ENCODE assay signal across 8 cellular contexts in genomic region chr5:151164687-151165392, GRCh38. TPM values are rescaled to one million over a fixed set of nuclear protein-coding genes. Genes with fewer than 3 reads are reported as not detected.
DNase-seq lines count a peak whose midpoint lies in the region; ATAC-seq and TF ChIP-seq lines count a peak whose summit lies in the region.

No MANE protein-coding gene starts in this region.

- peak overlapping the region in 1 of 4 donors; percentile 9 for H3K4me3 Mint-ChIP-seq in CD4-positive, CD25-positive, alpha-beta regulatory T cell
- no peak overlapping the region for H3K4me3 Mint-ChIP-seq in endothelial cell (ENCODE audit: unreplicated experiment)
- H3K4me3 Mint-ChIP-seq in stimulated activated effector memory CD8-positive, alpha-beta T cell treated with anti-CD3 and anti-CD28 coated beads, Interleukin-12 subunit alpha, Interleukin-12 subunit beta, amount 100 ng/mL, for 72 hours = no peak overlapping the region

- TF ChIP-seq CTCF in endothelial cell (IDR thresholded peaks at IDR 0.05; ENCODE audit: unreplicated experiment) (peak; percentile 65), mucosa of descending colon (IDR thresholded peaks at IDR 0.05) (peak; percentile 81)

- H3K4me3 ChIP-seq in CD4-positive, CD25-positive, alpha-beta regulatory T cell (ENCODE audit: low read depth, low read length) = no peak overlapping the region
- no peak overlapping the region for H3K4me3 ChIP-seq in mucosa of descending colon

- no peaks in the 10 kb centered on the region for H3K4me1 ChIP-seq in CD4-positive, CD25-positive, alpha-beta regulatory T cell (ENCODE audit: control insufficient read depth, insufficient read depth, low read length, poor library complexity, severe bottlenecking)
- no peaks in the 10 kb centered on the region for H3K4me1 ChIP-seq in mucosa of descending colon (ENCODE audit: low read depth)

- intact Hi-C loops in mucosa of descending colon (cut with DNase I, micrococcal nuclease) = loop anchor here (2.0 to 5.0 kb wide), 2 partner anchors 38 to 40 kb away; no protein-coding TSS in a partner anchor

- peak overlapping the region in 2 of 3 donors; percentile 34 to 84 for H3K27ac Mint-ChIP-seq in CD4-positive, CD25-positive, alpha-beta regulatory T cell
- peak overlapping the region; percentile 42 for H3K27ac Mint-ChIP-seq in endothelial cell (ENCODE audit: unreplicated experiment)
- peak overlapping the region; percentile 60 for H3K27ac Mint-ChIP-seq in stimulated activated effector memory CD8-positive, alpha-beta T cell treated with anti-CD3 and anti-CD28 coated beads, Interleukin-12 subunit alpha, Interleukin-12 subunit beta, amount 100 ng/mL, for 72 hours

- H3K27me3 ChIP-seq in CD4-positive, CD25-positive, alpha-beta regulatory T cell (ENCODE audit: control insufficient read depth, insufficient read depth, low read length) = no peaks in the 10 kb centered on the region

- no peaks in the 10 kb centered on the region for H3K27me3 Mint-ChIP-seq in CD4-positive, CD25-positive, alpha-beta regulatory T cell
- peaks cover 2% of the 10 kb centered on the region for H3K27me3 Mint-ChIP-seq in endothelial cell (ENCODE audit: unreplicated experiment)

- H3K36me3 ChIP-seq in CD4-positive, CD25-positive, alpha-beta regulatory T cell (ENCODE audit: control insufficient read depth, insufficient read depth, low read length) = no peaks in the 10 kb centered on the region
- H3K36me3 ChIP-seq in mucosa of descending colon (ENCODE audit: low read depth) = no peaks in the 10 kb centered on the region

- H3K4me1 Mint-ChIP-seq in CD4-positive, CD25-positive, alpha-beta regulatory T cell = peaks cover 16 to 25% (median 22%) of the 10 kb centered on the region in 4 donors
- peaks cover 5% of the 10 kb centered on the region for H3K4me1 Mint-ChIP-seq in endothelial cell (ENCODE audit: unreplicated experiment)
- H3K4me1 Mint-ChIP-seq in stimulated activated effector memory CD8-positive, alpha-beta T cell treated with anti-CD3 and anti-CD28 coated beads, Interleukin-12 subunit alpha, Interleukin-12 subunit beta, amount 100 ng/mL, for 72 hours = peaks cover 20% of the 10 kb centered on the region

- peak; percentile 86 to 91 for ATAC-seq in CD4-positive, CD25-positive, alpha-beta regulatory T cell (ENCODE audit: low read depth in 2 of 2)
- ATAC-seq in GM19324 (IDR thresholded peaks at IDR 0.05; ENCODE audit: low FRiP score, unreplicated experiment) = peak; percentile 76
- ATAC-seq in HG03442 (IDR thresholded peaks at IDR 0.05; ENCODE audit: unreplicated experiment) = peak; percentile 85
- peak; percentile 94 for ATAC-seq in mucosa of descending colon
- ATAC-seq in stimulated activated effector memory CD8-positive, alpha-beta T cell treated with anti-CD3 and anti-CD28 coated beads, Interleukin-12 subunit alpha, Interleukin-12 subunit beta, amount 100 ng/mL, for 72 hours = peak; percentile 97

- no peaks in the 10 kb centered on the region for H3K36me3 Mint-ChIP-seq in CD4-positive, CD25-positive, alpha-beta regulatory T cell
- H3K36me3 Mint-ChIP-seq in endothelial cell (ENCODE audit: low read depth, unreplicated experiment) = no peaks in the 10 kb centered on the region
- H3K36me3 Mint-ChIP-seq in stimulated activated effector memory CD8-positive, alpha-beta T cell treated with anti-CD3 and anti-CD28 coated beads, Interleukin-12 subunit alpha, Interleukin-12 subunit beta, amount 100 ng/mL, for 72 hours = peaks cover 7% of the 10 kb centered on the region

- no peaks in the 10 kb centered on the region for H3K9me3 ChIP-seq in CD4-positive, CD25-positive, alpha-beta regulatory T cell (ENCODE audit: control insufficient read depth in 2 of 2, low read length in 2 of 2)
- H3K9me3 ChIP-seq in mucosa of descending colon = no peaks in the 10 kb centered on the region

- DNase-seq in CD4-positive, CD25-positive, alpha-beta regulatory T cell = peak; percentile 67 to 87 (median 82)
- DNase-seq in NCI-H82 (lab: John Stamatoyannopoulos, UW) (peak; percentile 84), endothelial cell (ENCODE audit: low spot score) (peak; percentile 80), mucosa of descending colon (peak in 2 of 3 donors; percentile 79 to 89)
- DNase-seq in activated CD8-positive, alpha-beta memory T cell treated with anti-CD3 and anti-CD28 coated beads for 1 hour (ENCODE audit: extremely low read depth in 1 of 2, low read depth in 1 of 2) = peak; percentile 56 to 61
- peak; percentile 63 to 89 for DNase-seq in stimulated activated effector memory CD8-positive, alpha-beta T cell treated with anti-CD3 and anti-CD28 coated beads, Interleukin-12 subunit alpha, Interleukin-12 subunit beta, amount 100 ng/mL, for 72 hours (ENCODE audit: low spot score in 2 of 2)

- no peak overlapping the region for H3K27ac ChIP-seq in CD4-positive, CD25-positive, alpha-beta regulatory T cell (ENCODE audit: insufficient read depth, low read length, poor library complexity, severe bottlenecking)

- H3K9me3 Mint-ChIP-seq in CD4-positive, CD25-positive, alpha-beta regulatory T cell = no peaks in the 10 kb centered on the region
- no peaks in the 10 kb centered on the region for H3K9me3 Mint-ChIP-seq in endothelial cell (ENCODE audit: unreplicated experiment)
- no peaks in the 10 kb centered on the region for H3K9me3 Mint-ChIP-seq in stimulated activated effector memory CD8-positive, alpha-beta T cell treated with anti-CD3 and anti-CD28 coated beads, Interleukin-12 subunit alpha, Interleukin-12 subunit beta, amount 100 ng/mL, for 72 hours

RNA-seq across cellular contexts. Expression of gene ANXA6, which starts 7.3 kb away (rescaled TPM):
- total RNA-seq in CD4-positive, CD25-positive, alpha-beta regulatory T cell = 364 TPM
- polyA plus RNA-seq in CD4-positive, CD25-positive, alpha-beta regulatory T cell = 100 to 1,000 TPM; 171 to 329 (median 244) TPM
- total RNA-seq in endothelial cell (ENCODE audit: unreplicated experiment) (224 TPM), mucosa of descending colon (100 to 1,000 TPM in 1 of 3 donors, 10 to 100 TPM in 2; 21.4 to 180 (median 68.0) TPM)

RNA-seq across cellular contexts. Expression of gene CCDC69, which starts 59.1 kb away (rescaled TPM):
- 104 TPM for total RNA-seq in CD4-positive, CD25-positive, alpha-beta regulatory T cell
- 10 to 100 TPM; 78.2 to 97.0 (median 87.7) TPM for polyA plus RNA-seq in CD4-positive, CD25-positive, alpha-beta regulatory T cell
- 1.2 TPM for total RNA-seq in endothelial cell (ENCODE audit: unreplicated experiment)
- 100 to 1,000 TPM in 1 of 3 donors, 10 to 100 TPM in 1, 1 to 10 TPM in 1; 8.8 to 190 (median 23.4) TPM for total RNA-seq in mucosa of descending colon
